In genomic region chr14:101909371-101910096, GRCh38 we compare ENCODE assay signal across 19 cellular contexts. TPM values are rescaled to one million over a fixed set of nuclear protein-coding genes. Genes with fewer than 3 reads are reported as not detected.
DNase-seq lines count a peak whose midpoint lies in the region; ATAC-seq and TF ChIP-seq lines count a peak whose summit lies in the region.
"Had no signal": no experiment of that assay in that cellular context is flagged by ENCODE, and none has a peak within 500 bp of the region (broad histone marks: within the 10 kb centered on the region; RNA-seq: fewer than 3 reads in every experiment).

No MANE protein-coding gene starts in this region.

- no peaks in the 10 kb centered on the region for H3K27me3 Mint-ChIP-seq in activated naive CD4-positive, alpha-beta T cell treated with anti-CD3 and anti-CD28 coated beads, Interleukin-2, amount 10 ng/mL, durations not matched to agents 7 days and 5 days
- no peaks in the 10 kb centered on the region for H3K27me3 Mint-ChIP-seq in CD8-positive, alpha-beta T cell (ENCODE audit: low read depth)
- H3K27me3 Mint-ChIP-seq in WTC11 (ENCODE audit: low read depth): no peaks in the 10 kb centered on the region
- H3K27me3 Mint-ChIP-seq in naive thymus-derived CD4-positive, alpha-beta T cell: no peaks in the 10 kb centered on the region

- peak overlapping the region; percentile 67 for H3K27ac Mint-ChIP-seq in activated naive CD4-positive, alpha-beta T cell treated with anti-CD3 and anti-CD28 coated beads, Interleukin-2, amount 10 ng/mL, durations not matched to agents 7 days and 5 days
- H3K27ac Mint-ChIP-seq in CD8-positive, alpha-beta T cell: peak overlapping the region; percentile 70
- H3K27ac Mint-ChIP-seq in WTC11: peak overlapping the region; percentile 45; the same call in 1 of the 2 replicates
- H3K27ac Mint-ChIP-seq in naive thymus-derived CD4-positive, alpha-beta T cell: peak overlapping the region in 6 of 9 donors; percentile 2 to 80 (median 42)

- DNase-seq in activated naive CD4-positive, alpha-beta T cell treated with anti-CD3 and anti-CD28 coated beads, Interleukin-2, amount 10 ng/mL, durations not matched to agents 7 days and 5 days: no peak
- no peak for DNase-seq in activated naive CD4-positive, alpha-beta T cell (lab: John Stamatoyannopoulos, UW)
- DNase-seq in CD8-positive, alpha-beta T cell: no peak
- DNase-seq in WTC11 (ENCODE audit: low spot score) (no peak), NCI-H2227 treated with DMSO at 0.1 percent for 48 hours (lab: John Stamatoyannopoulos, UW) (no peak)
- DNase-seq in naive thymus-derived CD4-positive, alpha-beta T cell: no peak
- DNase-seq: AML-193, DMS153, GDM1, HCEC 1CT, MM.1S, NCI-H1092, NCI-H1436 treated with DMSO at 0.1 percent for 48 hours, NCI-H2029, NCI-H2171, NCI-H446 treated with DMSO at 0.1 percent for 48 hours had no signal

- TF ChIP-seq CTCF in CD8-positive, alpha-beta T cell (IDR thresholded peaks at IDR 0.05): no peak
- no peak for TF ChIP-seq CTCF in WTC11 (IDR thresholded peaks at IDR 0.05)

- POLR2A ChIA-PET in CD8-positive, alpha-beta T cell (lab: Charles Lee): interaction anchor here (1.7 kb wide), 1 partner anchor 9 kb away, joined by 5 read pairs; no protein-coding TSS in a partner anchor
- POLR2A ChIA-PET in WTC11 (lab: Charles Lee): no interaction called here
- POLR2A ChIA-PET in naive thymus-derived CD4-positive, alpha-beta T cell (lab: Charles Lee): interaction anchor here (0.6 to 0.8 kb wide), 2 partner anchors 57 to 606 kb away, joined by 3 read pairs; no protein-coding TSS in a partner anchor

- H3K36me3 Mint-ChIP-seq in activated naive CD4-positive, alpha-beta T cell treated with anti-CD3 and anti-CD28 coated beads, Interleukin-2, amount 10 ng/mL, durations not matched to agents 7 days and 5 days: peaks cover 68% of the 10 kb centered on the region
- peaks cover 83% of the 10 kb centered on the region for H3K36me3 Mint-ChIP-seq in CD8-positive, alpha-beta T cell
- peaks cover 27% of the 10 kb centered on the region for H3K36me3 Mint-ChIP-seq in WTC11
- peaks cover 9 to 52% (median 19%) of the 10 kb centered on the region in 5 donors for H3K36me3 Mint-ChIP-seq in naive thymus-derived CD4-positive, alpha-beta T cell

- no peak overlapping the region for H3K4me3 Mint-ChIP-seq in activated naive CD4-positive, alpha-beta T cell treated with anti-CD3 and anti-CD28 coated beads, Interleukin-2, amount 10 ng/mL, durations not matched to agents 7 days and 5 days
- H3K4me3 Mint-ChIP-seq in CD8-positive, alpha-beta T cell: no peak overlapping the region
- no peak overlapping the region for H3K4me3 Mint-ChIP-seq in WTC11
- no peak overlapping the region for H3K4me3 Mint-ChIP-seq in naive thymus-derived CD4-positive, alpha-beta T cell

- intact Hi-C loops in CD8-positive, alpha-beta T cell (cut with DNase I, micrococcal nuclease): no loop called here
- intact Hi-C loops in naive thymus-derived CD4-positive, alpha-beta T cell (cut with micrococcal nuclease): no loop called here

- no peaks in the 10 kb centered on the region for H3K9me3 Mint-ChIP-seq in activated naive CD4-positive, alpha-beta T cell treated with anti-CD3 and anti-CD28 coated beads, Interleukin-2, amount 10 ng/mL, durations not matched to agents 7 days and 5 days
- H3K9me3 Mint-ChIP-seq in CD8-positive, alpha-beta T cell: no peaks in the 10 kb centered on the region
- no peaks in the 10 kb centered on the region for H3K9me3 Mint-ChIP-seq in WTC11
- H3K9me3 Mint-ChIP-seq in naive thymus-derived CD4-positive, alpha-beta T cell: no peaks in the 10 kb centered on the region

- no peaks in the 10 kb centered on the region for H3K9me3 ChIP-seq in CD8-positive, alpha-beta T cell (ENCODE audit: low read length)
- H3K9me3 ChIP-seq in naive thymus-derived CD4-positive, alpha-beta T cell (ENCODE audit: control insufficient read depth in 2 of 3, low read length in 3 of 3): no peaks in the 10 kb centered on the region

- no peaks in the 10 kb centered on the region for H3K27me3 ChIP-seq in CD8-positive, alpha-beta T cell (ENCODE audit: insufficient read depth, low read length)
- H3K27me3 ChIP-seq in naive thymus-derived CD4-positive, alpha-beta T cell (ENCODE audit: control insufficient read depth in 2 of 2, insufficient read depth in 2 of 2, low read length in 2 of 2): no peaks in the 10 kb centered on the region

- no peaks in the 10 kb centered on the region for H3K4me1 Mint-ChIP-seq in activated naive CD4-positive, alpha-beta T cell treated with anti-CD3 and anti-CD28 coated beads, Interleukin-2, amount 10 ng/mL, durations not matched to agents 7 days and 5 days
- H3K4me1 Mint-ChIP-seq in CD8-positive, alpha-beta T cell (ENCODE audit: low read depth): no peaks in the 10 kb centered on the region
- no peaks in the 10 kb centered on the region for H3K4me1 Mint-ChIP-seq in WTC11
- H3K4me1 Mint-ChIP-seq in naive thymus-derived CD4-positive, alpha-beta T cell: peaks cover 0 to 2% (median 0%) of the 10 kb centered on the region in 7 donors

- no peak overlapping the region for H3K4me3 ChIP-seq in CD8-positive, alpha-beta T cell (ENCODE audit: low read depth, low read length)
- H3K4me3 ChIP-seq in naive thymus-derived CD4-positive, alpha-beta T cell (ENCODE audit: low read length): no peak overlapping the region

- no peaks in the 10 kb centered on the region for H3K4me1 ChIP-seq in CD8-positive, alpha-beta T cell (ENCODE audit: insufficient read depth, low read length)
- no peaks in the 10 kb centered on the region for H3K4me1 ChIP-seq in naive thymus-derived CD4-positive, alpha-beta T cell (ENCODE audit: control insufficient read depth in 2 of 2, insufficient read depth in 2 of 2, low read length in 2 of 2)

- no peak for ATAC-seq in CD8-positive, alpha-beta T cell
- ATAC-seq in WTC11 (no peak), HG03139 (IDR thresholded peaks at IDR 0.05; ENCODE audit: unreplicated experiment) (no peak)
- no peak for ATAC-seq in naive thymus-derived CD4-positive, alpha-beta T cell
- ATAC-seq: Right ventricle myocardium inferior had no signal

- CTCF ChIA-PET in activated naive CD4-positive, alpha-beta T cell treated with anti-CD3 and anti-CD28 coated beads, Interleukin-2, amount 10 ng/mL, durations not matched to agents 7 days and 5 days (lab: Charles Lee): no interaction called here
- CTCF ChIA-PET in CD8-positive, alpha-beta T cell (lab: Charles Lee): interaction anchor here (1.1 to 1.3 kb wide), 2 partner anchors 139 to 202 kb away, joined by 3 to 4 read pairs; no protein-coding TSS in a partner anchor
- CTCF ChIA-PET in WTC11 (lab: Charles Lee): no interaction called here
- CTCF ChIA-PET in naive thymus-derived CD4-positive, alpha-beta T cell (lab: Charles Lee): no interaction called here

- peaks cover 54% of the 10 kb centered on the region for H3K36me3 ChIP-seq in CD8-positive, alpha-beta T cell (ENCODE audit: insufficient read depth, low read length)
- H3K36me3 ChIP-seq in naive thymus-derived CD4-positive, alpha-beta T cell (ENCODE audit: control insufficient read depth in 2 of 3, insufficient read depth in 3 of 3, low read length in 3 of 3): peaks cover 48 to 93% (median 62%) of the 10 kb centered on the region in 3 experiments

- H3K27ac ChIP-seq in CD8-positive, alpha-beta T cell (ENCODE audit: low read depth, low read length): no peak overlapping the region
- H3K27ac ChIP-seq in naive thymus-derived CD4-positive, alpha-beta T cell (ENCODE audit: low read depth, low read length): peak overlapping the region; percentile 25
- H3K27ac ChIP-seq: C4-2B had no signal

TF ChIP-seq in WTC11, 78 proteins besides CTCF, POLR2A, EP300 and RAD21 (continues in another document):
- no peak for TF ChIP-seq ZNF671 (CRISPR knock-in tag; IDR thresholded peaks at IDR 0.05)
- TF ChIP-seq AR (CRISPR knock-in tag; IDR thresholded peaks at IDR 0.05): no peak

RNA-seq across cellular contexts. Expression of gene DYNC1H1, which starts 54.8 kb away (rescaled TPM):
- 100 to 1,000 TPM; 359 TPM for total RNA-seq in CD8-positive, alpha-beta T cell
- 382 to 438 TPM (median 392 TPM) in 3 replicates for total RNA-seq in WTC11 (2021)
- total RNA-seq in naive thymus-derived CD4-positive, alpha-beta T cell: 100 to 1,000 TPM; 252 to 310 (median 273) TPM
- 10 to 100 TPM; 28.9 to 39.8 TPM for polyA plus RNA-seq in naive thymus-derived CD4-positive, alpha-beta T cell
